ENCODE assay signal across 8 cellular contexts in the genomic region with DNA sequence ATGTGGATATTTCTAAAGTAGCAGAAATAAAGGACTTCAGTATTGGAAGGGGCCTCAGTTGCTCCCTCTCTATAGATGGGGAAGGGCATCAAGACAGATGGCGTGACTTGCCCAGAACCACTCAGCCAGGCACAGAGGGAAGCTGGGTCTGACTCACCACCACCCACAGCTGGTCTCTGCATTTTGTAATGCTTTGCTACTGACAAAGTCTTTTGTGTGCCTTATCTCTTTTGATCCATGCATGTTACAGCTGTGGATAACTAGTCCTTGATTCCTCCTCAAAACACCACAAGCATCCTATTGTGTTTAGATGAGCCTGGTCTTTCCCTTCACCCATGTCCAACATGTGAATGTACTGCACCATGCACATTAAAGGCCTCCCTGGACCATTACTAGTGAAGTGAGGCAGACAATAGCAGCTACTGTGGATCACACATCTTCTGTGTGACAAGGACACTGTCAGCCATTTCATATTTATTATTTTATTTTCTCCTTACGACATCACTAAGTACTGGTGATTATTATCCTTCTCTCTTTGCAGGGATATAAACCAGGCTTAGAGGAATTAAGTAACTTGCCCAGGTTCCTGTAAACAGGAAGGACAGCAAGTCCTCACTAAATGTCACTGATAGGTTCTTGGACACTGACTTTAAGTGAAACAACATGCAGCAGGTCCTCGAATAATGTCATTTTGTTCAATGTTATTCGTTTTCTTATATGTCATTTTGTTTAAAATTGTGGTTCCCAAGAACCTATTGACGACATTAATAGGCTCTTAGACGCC. TPM values are rescaled to one million over a fixed set of nuclear protein-coding genes. Genes with fewer than 3 reads are reported as not detected.
DNase-seq lines count a peak whose midpoint lies in the region; ATAC-seq and TF ChIP-seq lines count a peak whose summit lies in the region.

No MANE protein-coding gene starts in this region.

- peaks cover 6% of the 10 kb centered on the region; the same call in 1 of the 2 replicates for H3K9me3 ChIP-seq in BLaER1
- no peaks in the 10 kb centered on the region for H3K9me3 ChIP-seq in upper lobe of right lung
- H3K9me3 ChIP-seq in tibial artery = no peaks in the 10 kb centered on the region

- in situ Hi-C loops in G401 (cut with HindIII; ENCODE audit: low sequenced_read_pairs) = no loop called here

- H3K4me1 ChIP-seq in BLaER1 (peaks cover 47% of the 10 kb centered on the region), upper lobe of right lung (no peaks in the 10 kb centered on the region), tibial artery (no peaks in the 10 kb centered on the region)

- ATAC-seq in GM18873 (IDR thresholded peaks at IDR 0.05; ENCODE audit: low FRiP score, unreplicated experiment) (peak; percentile 57), HG03135 (IDR thresholded peaks at IDR 0.05; ENCODE audit: unreplicated experiment) (peak; percentile 60), upper lobe of right lung (peak; percentile 83)

- H3K9ac ChIP-seq in BLaER1 = peak overlapping the region; percentile 64; the same call in 1 of the 2 replicates

- peak overlapping the region; percentile 58 for H3K4me2 ChIP-seq in BLaER1

- H3K4me3 ChIP-seq in BLaER1 = no peak overlapping the region
- no peak overlapping the region for H3K4me3 ChIP-seq in upper lobe of right lung
- H3K4me3 ChIP-seq in tibial artery = no peak overlapping the region

- no peaks in the 10 kb centered on the region for H3K36me3 ChIP-seq in BLaER1
- H3K36me3 ChIP-seq in upper lobe of right lung = no peaks in the 10 kb centered on the region
- H3K36me3 ChIP-seq in tibial artery = no peaks in the 10 kb centered on the region

- TF ChIP-seq CTCF in upper lobe of right lung (IDR thresholded peaks at IDR 0.05) = no peak
- no peak for TF ChIP-seq CTCF in tibial artery (IDR thresholded peaks at IDR 0.05)

- no peaks in the 10 kb centered on the region for H4K20me1 ChIP-seq in BLaER1

- DNase-seq in SW 1271 (lab: John Stamatoyannopoulos, UW) = peak; percentile 57 to 82
- DNase-seq in head of caudate nucleus = peak in 37 of 42 donors; percentile 15 to 81 (median 54)
- no peak for DNase-seq in upper lobe of right lung
- no peak for DNase-seq in G401 (ENCODE audit: low spot score)
- DNase-seq in tibial artery = no peak

- H3K27ac ChIP-seq in BLaER1 (peak overlapping the region; percentile 85), upper lobe of right lung (no peak overlapping the region), tibial artery (no peak overlapping the region)

- intact Hi-C loops in head of caudate nucleus (cut with DNase I) = no loop called here
- intact Hi-C loops in upper lobe of right lung (cut with DNase I) = no loop called here
- intact Hi-C loops in tibial artery (cut with DNase I; ENCODE audit: low total_unique reads) = no loop called here

- H3K27me3 ChIP-seq in BLaER1 = no peaks in the 10 kb centered on the region
- no peaks in the 10 kb centered on the region for H3K27me3 ChIP-seq in upper lobe of right lung
- H3K27me3 ChIP-seq in tibial artery = peaks cover 0 to 6% of the 10 kb centered on the region in 2 donors

RNA-seq across cellular contexts. Expression of a gene that starts 29.6 kb away (rescaled TPM):
- not detected for total RNA-seq in upper lobe of right lung
- not detected in 2 replicates for total RNA-seq in G401 (2014; rRNA removed; shearing (Covaris generic))

RNA-seq across cellular contexts. Expression of a gene that starts 44.8 kb away (rescaled TPM):
- 11.5 TPM for total RNA-seq in upper lobe of right lung
- not detected in 2 replicates for total RNA-seq in G401 (2014; rRNA removed; shearing (Covaris generic))

Comparison
In these comparisons a context has a peak if more than half of its experiments do, and no peak if none do; other contexts are left out.
1. DNase-seq: peak in SW 1271 (2 of 2) and head of caudate nucleus (37 of 42); none in upper lobe of right lung (single experiment), G401 (single experiment) and tibial artery (0 of 2).
2. RNA of a gene that starts 44.8 kb away (total RNA-seq): 11.5 TPM in upper lobe of right lung (single experiment); not detected in G401; every median in the first group is over 10 times any median in the second.
3. Peak in every context shown above with its lines, with median percentiles within 50 percentile points of each other: ATAC-seq.